2 cellular contexts compared by ENCODE assay signal in genomic region chr1:74253243-74253824, GRCh38. TPM values are rescaled to one million over a fixed set of nuclear protein-coding genes. Genes with fewer than 3 reads are reported as not detected.
"Had no signal": no experiment of that assay in that cellular context is flagged by ENCODE, and none has a peak within 500 bp of the region (broad histone marks: within the 10 kb centered on the region; RNA-seq: fewer than 3 reads in every experiment).

No MANE protein-coding gene starts in this region.

RNA-seq across cellular contexts. Expression of gene TNNI3K, which starts 18.1 kb away (rescaled TPM):
- total RNA-seq: endothelial cell of umbilical vein; T-helper 2 cell treated with Interferon-gamma antibody and Interleukin-4, amounts not matched to agents 100 ng/mL and 5 ng/mL, for 36 hours had no signal
